Comparison of ENCODE assay signal across 1 cellular context in the genomic region with DNA sequence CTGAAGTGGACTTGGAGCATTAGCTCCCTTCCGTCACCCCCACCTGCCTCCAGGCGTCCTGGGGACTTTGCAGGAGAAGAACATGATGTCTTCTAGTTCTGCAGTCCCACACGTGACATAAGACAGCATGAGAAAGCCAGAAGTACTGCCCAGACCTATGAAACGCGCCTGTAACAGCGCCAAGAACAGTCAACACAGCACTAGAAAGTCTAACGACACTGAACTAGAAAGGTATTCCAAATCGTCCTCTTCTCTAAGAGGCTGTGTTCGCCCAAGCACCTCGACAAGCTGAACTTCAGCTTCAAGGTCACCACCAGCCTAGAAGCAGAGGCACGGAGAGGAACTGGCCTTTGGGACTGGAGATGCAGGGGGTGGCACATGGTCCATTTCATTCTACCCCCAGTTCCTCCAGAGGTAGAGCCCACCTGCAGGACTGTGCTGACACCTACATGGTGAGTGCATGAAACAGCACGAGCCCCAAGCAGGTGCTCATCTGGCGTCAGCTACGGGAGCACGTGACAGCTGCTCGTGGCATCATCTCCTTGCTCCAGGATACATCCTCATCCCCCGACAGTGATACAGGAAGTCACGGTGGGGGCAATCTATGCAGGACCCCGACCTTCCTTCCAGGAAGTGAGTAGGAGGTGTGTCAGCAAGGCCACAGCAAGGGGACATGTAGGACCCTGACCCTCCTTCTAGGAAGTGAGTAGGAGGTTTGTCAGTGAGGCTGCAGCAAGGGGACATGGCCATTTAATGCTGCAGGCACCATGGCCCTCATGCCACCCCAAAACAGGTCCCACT.
TF ChIP-seq lines count a peak whose summit lies in the region.

No MANE protein-coding gene starts in this region.

TF ChIP-seq in H1, 55 proteins besides CTCF, POLR2A, EP300 and RAD21:
- TF ChIP-seq, protein P1, sequence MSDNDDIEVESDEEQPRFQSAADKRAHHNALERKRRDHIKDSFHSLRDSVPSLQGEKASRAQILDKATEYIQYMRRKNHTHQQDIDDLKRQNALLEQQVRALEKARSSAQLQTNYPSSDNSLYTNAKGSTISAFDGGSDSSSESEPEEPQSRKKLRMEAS (IDR thresholded peaks at IDR 0.05) = peak; percentile 51
- TF ChIP-seq HDAC2 (IDR thresholded peaks at IDR 0.05; ENCODE audit: borderline replicate concordance in 1 of 2, low read depth in 2 of 2, low read length in 2 of 2) = no peak
